ENCODE assay signal across 15 cellular contexts in genomic region chr10:106672517-106673175, GRCh38.
"Had no signal": no experiment of that assay in that cellular context is flagged by ENCODE, and none has a peak within 500 bp of the region (broad histone marks: within the 10 kb centered on the region; RNA-seq: fewer than 3 reads in every experiment).

No MANE protein-coding gene starts in this region.

- ATAC-seq: left colon; naive thymus-derived CD4-positive, alpha-beta T cell; sciatic nerve; stimulated activated naive CD8-positive, alpha-beta T cell treated with anti-CD3 and anti-CD28 coated beads, Interleukin-15, Interleukin-2, amounts not matched to agents 100 U/mL and 50 U/mL, for 24 hours had no signal

- H3K4me3 ChIP-seq: esophagus squamous epithelium, prostate gland, skin epidermis, suprapubic skin, thyroid gland had no signal

- H3K9me3 ChIP-seq: esophagus squamous epithelium, prostate gland, suprapubic skin, thyroid gland had no signal

- DNase-seq: esophagus squamous epithelium; foreskin fibroblast; hippocampal formation; left colon; mammary epithelial cell; naive thymus-derived CD4-positive, alpha-beta T cell; nephron progenitor cell; stimulated activated CD4-positive, alpha-beta T cell treated with anti-CD3 and anti-CD28 coated beads, Interleukin-12 subunit alpha, Interleukin-12 subunit beta, amount 100 ng/mL, for 4 hours; stimulated activated naive CD8-positive, alpha-beta T cell treated with anti-CD3 and anti-CD28 coated beads, Interleukin-15, Interleukin-2, amounts not matched to agents 100 U/mL and 50 U/mL, for 24 hours; thyroid gland had no signal

- H3K27me3 ChIP-seq: esophagus squamous epithelium, suprapubic skin, thyroid gland had no signal

- H3K4me1 ChIP-seq: esophagus squamous epithelium, parathyroid adenoma, prostate gland, suprapubic skin, thyroid gland had no signal

- H3K27ac ChIP-seq: esophagus squamous epithelium, parathyroid adenoma, prostate gland, skin epidermis, suprapubic skin, thyroid gland had no signal

- H3K36me3 ChIP-seq: esophagus squamous epithelium, prostate gland, suprapubic skin, thyroid gland had no signal
